ENCODE assay signal across 8 cellular contexts in genomic region chr1:40801742-40802077, GRCh38. TPM values are rescaled to one million over a fixed set of nuclear protein-coding genes. Genes with fewer than 3 reads are reported as not detected.
DNase-seq lines count a peak whose midpoint lies in the region; ATAC-seq, FAIRE-seq and TF ChIP-seq lines count a peak whose summit lies in the region.

No MANE protein-coding gene starts in this region.

- no peak overlapping the region for H3K27ac Mint-ChIP-seq in activated CD4-positive, alpha-beta T cell treated with anti-CD3 and anti-CD28 coated beads for 36 hours
- H3K27ac Mint-ChIP-seq in activated naive CD8-positive, alpha-beta T cell treated with anti-CD3 and anti-CD28 coated beads for 36 hours, result peak overlapping the region; percentile 17

- H3K4me3 ChIP-seq in kidney (ENCODE audit: low read length in 2 of 2) (peak overlapping the region; percentile 45 to 73), testis (peak overlapping the region; percentile 34 to 45)

- no peak for FAIRE-seq in kidney (lab: Jason Lieb, UNC)

- CTCF ChIA-PET in activated CD4-positive, alpha-beta T cell treated with anti-CD3 and anti-CD28 coated beads for 36 hours (lab: Charles Lee), result no interaction called here

- no peaks in the 10 kb centered on the region for H3K27me3 Mint-ChIP-seq in activated CD4-positive, alpha-beta T cell treated with anti-CD3 and anti-CD28 coated beads for 36 hours
- H3K27me3 Mint-ChIP-seq in activated naive CD8-positive, alpha-beta T cell treated with anti-CD3 and anti-CD28 coated beads for 36 hours, result no peaks in the 10 kb centered on the region

- no peaks in the 10 kb centered on the region for H3K36me3 ChIP-seq in kidney (ENCODE audit: control insufficient read depth in 1 of 2, insufficient read depth in 2 of 2, low read length in 2 of 2)
- H3K36me3 ChIP-seq in testis (ENCODE audit: low read depth, missing control alignments), result no peaks in the 10 kb centered on the region

- DNase-seq in activated CD4-positive, alpha-beta T cell treated with anti-CD3 and anti-CD28 coated beads for 36 hours, result no peak
- no peak for DNase-seq in activated CD4-positive, alpha-beta T cell treated with anti-CD3 and anti-CD28 coated beads, Interleukin-2, amount 50 U/mL, for 4 hours
- no peak for DNase-seq in activated naive CD8-positive, alpha-beta T cell treated with anti-CD3 and anti-CD28 coated beads for 36 hours
- DNase-seq in kidney (no peak), testis (no peak)

- no peak for TF ChIP-seq POLR2A in testis (IDR thresholded peaks at IDR 0.05)

- peak overlapping the region; percentile 48 for H3K4me3 Mint-ChIP-seq in activated CD4-positive, alpha-beta T cell treated with anti-CD3 and anti-CD28 coated beads for 36 hours
- H3K4me3 Mint-ChIP-seq in activated naive CD8-positive, alpha-beta T cell treated with anti-CD3 and anti-CD28 coated beads for 36 hours, result peak overlapping the region; percentile 52

- no peaks in the 10 kb centered on the region for H3K36me3 Mint-ChIP-seq in activated CD4-positive, alpha-beta T cell treated with anti-CD3 and anti-CD28 coated beads for 36 hours (ENCODE audit: low read depth)
- no peaks in the 10 kb centered on the region for H3K36me3 Mint-ChIP-seq in activated naive CD8-positive, alpha-beta T cell treated with anti-CD3 and anti-CD28 coated beads for 36 hours

- peak overlapping the region in 1 of 2 donors; percentile 81 for H3K27ac ChIP-seq in kidney (ENCODE audit: low read depth in 2 of 2, low read length in 2 of 2)
- H3K27ac ChIP-seq in testis, result peak overlapping the region in 1 of 2 donors; percentile 65

- 36 to 68% methylated on average over 2 to 3 of the region's 3 CpGs for WGBS in testis, 2 donors

- H3K4me1 Mint-ChIP-seq in activated CD4-positive, alpha-beta T cell treated with anti-CD3 and anti-CD28 coated beads for 36 hours, result peaks cover 30% of the 10 kb centered on the region
- peaks cover 28% of the 10 kb centered on the region for H3K4me1 Mint-ChIP-seq in activated naive CD8-positive, alpha-beta T cell treated with anti-CD3 and anti-CD28 coated beads for 36 hours

- H3K27me3 ChIP-seq in testis, result no peaks in the 10 kb centered on the region

- TF ChIP-seq CTCF in kidney (IDR thresholded peaks at IDR 0.05; ENCODE audit: borderline replicate concordance, extremely low read depth, insufficient read depth) (no peak), testis (IDR thresholded peaks at IDR 0.05) (no peak)

- no peaks in the 10 kb centered on the region for H3K9me3 Mint-ChIP-seq in activated CD4-positive, alpha-beta T cell treated with anti-CD3 and anti-CD28 coated beads for 36 hours (ENCODE audit: low read depth)
- H3K9me3 Mint-ChIP-seq in activated naive CD8-positive, alpha-beta T cell treated with anti-CD3 and anti-CD28 coated beads for 36 hours, result no peaks in the 10 kb centered on the region

- ATAC-seq in activated CD4-positive, alpha-beta T cell treated with anti-CD3 and anti-CD28 coated beads for 36 hours, result no peak
- ATAC-seq in GM18873 (IDR thresholded peaks at IDR 0.05; ENCODE audit: low FRiP score, unreplicated experiment), result no peak
- no peak for ATAC-seq in HG02885 (IDR thresholded peaks at IDR 0.05; ENCODE audit: poor library complexity, unreplicated experiment)
- ATAC-seq in GM19328 (IDR thresholded peaks at IDR 0.05; ENCODE audit: unreplicated experiment), result no peak

- intact Hi-C loops in activated CD4-positive, alpha-beta T cell treated with anti-CD3 and anti-CD28 coated beads for 36 hours (cut with DNase I, micrococcal nuclease), result loop anchor here (1.0 kb wide), 5 partner anchors 17 to 178 kb away; partner anchors contain the start of genes CITED4 (in 2 of the 2), CTPS1 (in 1 of the 2) and RIMS3 (in 1 of the 2)
- intact Hi-C loops in kidney (cut with DNase I), result no loop called here
- intact Hi-C loops in testis (cut with DNase I; ENCODE audit: low total_unique reads), result no loop called here

- POLR2A ChIA-PET in activated CD4-positive, alpha-beta T cell treated with anti-CD3 and anti-CD28 coated beads for 36 hours (lab: Charles Lee), result no interaction called here

- no peak overlapping the region for H3K9ac ChIP-seq in kidney (ENCODE audit: low read length in 2 of 2)

- H3K9me3 ChIP-seq in kidney (ENCODE audit: control insufficient read depth in 1 of 2, low read length in 2 of 2) (no peaks in the 10 kb centered on the region), testis (no peaks in the 10 kb centered on the region)

- H3K4me1 ChIP-seq in kidney (ENCODE audit: control insufficient read depth in 1 of 2, insufficient read depth in 1 of 2, low read depth in 1 of 2, low read length in 2 of 2) (peaks cover 0 to 14% of the 10 kb centered on the region in 2 donors), testis (peaks cover 17% of the 10 kb centered on the region)

RNA-seq across cellular contexts. Expression of gene KCNQ4, which starts 18.1 kb away (rescaled TPM):
- under 1 TPM; 0.43 to 0.58 TPM for total RNA-seq in activated CD4-positive, alpha-beta T cell treated with anti-CD3 and anti-CD28 coated beads for 36 hours
- total RNA-seq in activated naive CD8-positive, alpha-beta T cell treated with anti-CD3 and anti-CD28 coated beads for 36 hours, result under 1 TPM; 0.64 to 0.82 TPM
- 1.2 TPM for total RNA-seq in kidney
- 0.65 TPM for polyA plus RNA-seq in kidney (ENCODE audit: insufficient read depth, low read depth, low replicate concordance)
- total RNA-seq in testis, result 1 to 10 TPM; 1.4 to 2.4 TPM
- 2.3 TPM for polyA plus RNA-seq in testis (ENCODE audit: insufficient read depth, low read depth, low replicate concordance)

Comparison
In these comparisons a context has a peak if more than half of its experiments do, and no peak if none do; other contexts are left out.
1. intact Hi-C loops: an anchor here in activated CD4-positive, alpha-beta T cell treated with anti-CD3 and anti-CD28 coated beads for 36 hours (1.0 kb wide); none called in kidney and testis.